In genomic region chr18:59900222-59901128, GRCh38 we compare ENCODE assay signal across 8 cellular contexts.
DNase-seq lines count a peak whose midpoint lies in the region; ATAC-seq and TF ChIP-seq lines count a peak whose summit lies in the region.

No MANE protein-coding gene starts in this region.

- peak overlapping the region; percentile 86 for H3K4me3 ChIP-seq in brain microvascular endothelial cell (ENCODE audit: low read depth, low read length)

- H3K36me3 ChIP-seq in brain microvascular endothelial cell (replicated peaks), result peaks cover 8% of the 10 kb centered on the region

- no peak for TF ChIP-seq CTCF in brain microvascular endothelial cell (IDR thresholded peaks at IDR 0.05; ENCODE audit: low read depth, low read length, missing control alignments)

- peak; percentile 48 for DNase-seq in NCI-H1436 (lab: John Stamatoyannopoulos, UW)
- DNase-seq in T-helper 9 cell, result peak; percentile 47
- peak; percentile 81 for DNase-seq in brain microvascular endothelial cell
- DNase-seq in kidney tubule cell (ENCODE audit: low spot score), result peak; percentile 83
- DNase-seq in stimulated activated CD4-positive, alpha-beta T cell treated with anti-CD3 and anti-CD28 coated beads, Interleukin-4, amount 100 ng/mL, for 1 hour, result peak; percentile 60
- DNase-seq in midbrain (lab: John Stamatoyannopoulos, UW), result no peak

- peak overlapping the region; percentile 94 for H3K27ac ChIP-seq in brain microvascular endothelial cell

- H3K27me3 ChIP-seq in brain microvascular endothelial cell (replicated peaks), result no peaks in the 10 kb centered on the region

- in situ Hi-C loops in brain microvascular endothelial cell (cut with HindIII; ENCODE audit: low pct_ligation_motif_present, low sequenced_read_pairs), result no loop called here

- peak; percentile 35 for ATAC-seq in GM18498 (IDR thresholded peaks at IDR 0.05; ENCODE audit: unreplicated experiment)
- ATAC-seq in HG02759 (IDR thresholded peaks at IDR 0.05; ENCODE audit: unreplicated experiment), result peak; percentile 38
